Comparison of ENCODE assay signal across 1 cellular context in the genomic region with DNA sequence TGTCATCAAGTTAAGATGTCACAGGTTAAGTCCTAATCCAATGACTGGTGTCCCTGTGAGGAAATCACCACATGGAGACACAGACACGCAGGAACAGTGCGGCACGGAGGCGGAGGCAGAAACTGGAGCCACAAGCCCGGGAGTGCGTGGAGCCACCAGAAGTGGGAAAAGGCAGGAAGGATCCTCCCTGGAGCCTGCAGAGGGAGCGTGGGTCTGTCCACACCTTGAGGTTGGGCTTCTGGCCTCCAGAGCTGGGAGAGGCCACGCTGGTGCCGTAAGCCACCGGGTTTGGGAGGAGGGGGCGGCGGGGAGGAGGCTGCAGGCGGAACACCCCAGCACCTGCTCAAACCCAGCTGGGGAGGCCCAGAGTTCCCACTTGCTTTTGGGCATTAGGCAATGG.
TF ChIP-seq lines count a peak whose summit lies in the region.

No MANE protein-coding gene starts in this region.

TF ChIP-seq in IMR-90, 13 proteins besides CTCF, POLR2A, EP300 and RAD21:
- no peak for TF ChIP-seq RCOR1 (IDR thresholded peaks at IDR 0.05; ENCODE audit: insufficient replicate concordance, low read length)
- TF ChIP-seq CHD1 (IDR thresholded peaks at IDR 0.05; ENCODE audit: low read depth, low read length) = no peak
- no peak for TF ChIP-seq ELK1 (IDR thresholded peaks at IDR 0.05; ENCODE audit: borderline replicate concordance, low read depth, low read length)
- no peak for TF ChIP-seq RFX5 (IDR thresholded peaks at IDR 0.05; ENCODE audit: low read depth, low read length)
